In the genomic region with DNA sequence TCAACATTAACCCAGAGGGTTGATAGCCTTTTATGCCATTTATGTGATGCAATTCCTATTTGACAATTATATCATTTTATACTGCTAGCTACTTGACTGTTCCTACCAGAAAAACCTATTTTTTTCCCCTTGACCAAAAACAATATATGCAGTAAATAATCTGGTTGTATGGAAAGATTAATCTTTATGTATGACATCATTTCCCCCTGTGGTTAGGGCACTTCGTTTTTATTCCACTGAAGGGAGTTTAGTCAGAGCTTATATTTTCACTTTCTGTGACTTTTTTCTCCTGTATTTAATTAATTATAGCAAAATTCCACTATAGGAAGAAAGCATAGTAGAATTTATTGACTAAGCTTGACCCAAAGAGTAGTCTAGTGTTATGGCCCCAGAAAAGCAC, we compare ENCODE assay signal across 11 cellular contexts.
DNase-seq lines count a peak whose midpoint lies in the region; ATAC-seq and TF ChIP-seq lines count a peak whose summit lies in the region.
"Had no signal": no experiment of that assay in that cellular context is flagged by ENCODE, and none has a peak within 500 bp of the region (broad histone marks: within the 10 kb centered on the region; RNA-seq: fewer than 3 reads in every experiment).

No MANE protein-coding gene starts in this region.

- no peak for ATAC-seq in GM18867 (IDR thresholded peaks at IDR 0.05; ENCODE audit: unreplicated experiment)
- ATAC-seq in HG03457 (IDR thresholded peaks at IDR 0.05; ENCODE audit: unreplicated experiment) = no peak

- BruUV-seq in A673 (replicated peaks; lab: Mats Ljungman, UMichigan) = no TSS peak

- H3K9ac ChIP-seq in SK-N-MC (ENCODE audit: insufficient read length) = no peak overlapping the region

- H3K36me3 ChIP-seq in A673 (ENCODE audit: insufficient read depth, low read length, poor library complexity, severe bottlenecking) = no peaks in the 10 kb centered on the region
- H3K36me3 ChIP-seq in SK-N-MC (ENCODE audit: insufficient read depth, low read length) = peaks cover 11% of the 10 kb centered on the region; the same call in 1 of the 2 replicates
- H3K36me3 ChIP-seq in WERI-Rb-1 = peaks cover 12% of the 10 kb centered on the region
- H3K36me3 ChIP-seq: thoracic aorta had no signal

- H3K27ac ChIP-seq in A673 (ENCODE audit: low read depth, low read length, poor library complexity, severe bottlenecking) = no peak overlapping the region
- H3K27ac ChIP-seq in SK-N-MC = peak overlapping the region; percentile 86
- no peak overlapping the region for H3K27ac ChIP-seq in WERI-Rb-1
- H3K27ac ChIP-seq: thoracic aorta, VCaP had no signal

- CTCF ChIA-PET in A673 (lab: Charles Lee) = interaction anchor here (0.8 to 3.1 kb wide), 2 partner anchors 39 to 446 kb away, joined by 4 to 13 read pairs; a partner anchor contains a TSS

- POLR2A ChIA-PET in A673 (lab: Charles Lee; ENCODE audit: low non-redundant PET) = no interaction called here

- H3K4me3 ChIP-seq in A673 (ENCODE audit: low read depth, low read length, poor library complexity, severe bottlenecking) (no peak overlapping the region), SK-N-MC (peak overlapping the region; percentile 47), WERI-Rb-1 (ENCODE audit: low read depth, low read length) (no peak overlapping the region)
- H3K4me3 ChIP-seq: thoracic aorta had no signal

- intact Hi-C loops in A673 (cut with micrococcal nuclease; ENCODE audit: unreplicated experiment) = loop anchor here (2.0 to 5.0 kb wide), 2 partner anchors 40 to 59 kb away; a partner anchor contains a TSS

- peak; percentile 53 for DNase-seq in A673 (ENCODE audit: low spot score)
- DNase-seq in GM10266 (ENCODE audit: extremely low spot score) = peak; percentile 16
- DNase-seq in SK-N-MC (ENCODE audit: low read depth, low spot score) = peak; percentile 61
- peak; percentile 34 for DNase-seq in dermis blood vessel endothelial cell
- no peak for DNase-seq in OCI-M2 (lab: John Stamatoyannopoulos, UW; ENCODE audit: unreplicated experiment)
- no peak for DNase-seq in WERI-Rb-1
- DNase-seq: stimulated activated CD4-positive, alpha-beta T cell treated with anti-CD3 and anti-CD28 coated beads, Interleukin-2, amount 100 ng/mL, for 24 hours had no signal

- no peaks in the 10 kb centered on the region for H3K27me3 ChIP-seq in A673 (replicated peaks; ENCODE audit: insufficient read depth, low read depth, low read length, poor library complexity)
- H3K27me3 ChIP-seq in WERI-Rb-1 (ENCODE audit: insufficient read depth, low read depth, severe bottlenecking) = no peaks in the 10 kb centered on the region

- peaks cover 21% of the 10 kb centered on the region for H3K4me1 ChIP-seq in A673 (ENCODE audit: insufficient read depth, low read length, poor library complexity, severe bottlenecking)

- no peaks in the 10 kb centered on the region for H3K9me3 ChIP-seq in A673 (ENCODE audit: low read depth, low read length, poor library complexity, severe bottlenecking)
- H3K9me3 ChIP-seq in SK-N-MC (ENCODE audit: low read depth, low read length) = no peaks in the 10 kb centered on the region
- no peaks in the 10 kb centered on the region for H3K9me3 ChIP-seq in WERI-Rb-1 (ENCODE audit: severe bottlenecking)
- H3K9me3 ChIP-seq: thoracic aorta had no signal

- TF ChIP-seq CTCF in A673 (conservative IDR thresholded peaks at IDR 0.05; ENCODE audit: low read depth, low read length) = no peak
- TF ChIP-seq CTCF in GM10266 (IDR thresholded peaks at IDR 0.05; ENCODE audit: control insufficient read depth, insufficient read depth, low read depth, missing control alignments) = no peak
- no peak for TF ChIP-seq CTCF in WERI-Rb-1 (IDR thresholded peaks at IDR 0.05; ENCODE audit: low read depth, low read length)

Comparison
In these comparisons a context has a peak if more than half of its experiments do, and no peak if none do; other contexts are left out.
1. DNase-seq: peak in A673 (single experiment), GM10266 (single experiment), SK-N-MC (single experiment) and dermis blood vessel endothelial cell (single experiment); none in OCI-M2 (single experiment) and WERI-Rb-1 (single experiment).